In genomic region chr2:127157114-127157513, GRCh38 we compare ENCODE assay signal across 18 cellular contexts. TPM values are rescaled to one million over a fixed set of nuclear protein-coding genes. Genes with fewer than 3 reads are reported as not detected.
DNase-seq lines count a peak whose midpoint lies in the region; ATAC-seq, FAIRE-seq and TF ChIP-seq lines count a peak whose summit lies in the region.
"Had no signal": no experiment of that assay in that cellular context is flagged by ENCODE, and none has a peak within 500 bp of the region (broad histone marks: within the 10 kb centered on the region; RNA-seq: fewer than 3 reads in every experiment).

No MANE protein-coding gene starts in this region.

- H3K27me3 Mint-ChIP-seq in activated CD8-positive, alpha-beta T cell treated with anti-CD3 and anti-CD28 coated beads, Interleukin-2, amount 10 ng/mL, durations not matched to agents 7 days and 5 days (ENCODE audit: low read depth), result peaks cover 2% of the 10 kb centered on the region

- H3K36me3 Mint-ChIP-seq in activated CD8-positive, alpha-beta T cell treated with anti-CD3 and anti-CD28 coated beads, Interleukin-2, amount 10 ng/mL, durations not matched to agents 7 days and 5 days (ENCODE audit: low read depth), result no peaks in the 10 kb centered on the region

- H3K4me3 Mint-ChIP-seq in activated CD8-positive, alpha-beta T cell treated with anti-CD3 and anti-CD28 coated beads, Interleukin-2, amount 10 ng/mL, durations not matched to agents 7 days and 5 days, result no peak overlapping the region
- H3K4me3 Mint-ChIP-seq: H9 had no signal

- peaks cover 20 to 44% of the 10 kb centered on the region in 2 donors for H3K4me1 ChIP-seq in gastrocnemius medialis
- H3K4me1 ChIP-seq: BE2C had no signal

- no peaks in the 10 kb centered on the region for H3K27me3 ChIP-seq in gastrocnemius medialis
- H3K27me3 ChIP-seq: BE2C had no signal

- in situ Hi-C loops in gastrocnemius medialis (cut with MboI; ENCODE audit: low sequenced_read_pairs in 4 of 4), result loop anchor here in 1 of 4 donors (10.0 kb wide), 1 partner anchor 92 kb away; no protein-coding TSS in a partner anchor

- no peak overlapping the region for H3K4me3 ChIP-seq in gastrocnemius medialis

- H3K9me3 Mint-ChIP-seq in activated CD8-positive, alpha-beta T cell treated with anti-CD3 and anti-CD28 coated beads, Interleukin-2, amount 10 ng/mL, durations not matched to agents 7 days and 5 days (ENCODE audit: insufficient read depth), result no peaks in the 10 kb centered on the region

- no peak for TF ChIP-seq POLR2A in gastrocnemius medialis (IDR thresholded peaks at IDR 0.05)
- TF ChIP-seq POLR2A in GM12892 (IDR thresholded peaks at IDR 0.05; ENCODE audit: low read depth, low read length), result no peak

- FAIRE-seq in urothelium cell line (lab: Jason Lieb, UNC), result peak; percentile 9
- FAIRE-seq in GM12892 (lab: Jason Lieb, UNC), result no peak

- no peaks in the 10 kb centered on the region for H3K9me3 ChIP-seq in gastrocnemius medialis
- H3K9me3 ChIP-seq: BE2C had no signal

- ATAC-seq in left lobe of liver, result no peak
- no peak for ATAC-seq in gastrocnemius medialis
- ATAC-seq in GM21825 (IDR thresholded peaks at IDR 0.05; ENCODE audit: unreplicated experiment), result no peak
- ATAC-seq in activated CD8-positive, alpha-beta T cell treated with anti-CD3 and anti-CD28 coated beads, Interleukin-2, amount 10 ng/mL, durations not matched to agents 7 days and 5 days, result no peak

- DNase-seq in activated effector memory CD4-positive, alpha-beta T cell treated with anti-CD3 and anti-CD28 coated beads, Interleukin-2, amount 50 U/mL, for 16 hours, result peak; percentile 6
- DNase-seq in activated effector memory CD4-positive, alpha-beta T cell treated with Interleukin-2 at 50 U/mL for 16 hours, result no peak
- DNase-seq in left lobe of liver (ENCODE audit: low spot score) (peak; percentile 11), gastrocnemius medialis (no peak), urothelium cell line (ENCODE audit: low spot score) (no peak), GM12892 (ENCODE audit: insufficient read length) (no peak)
- no peak for DNase-seq in activated CD8-positive, alpha-beta T cell treated with anti-CD3 and anti-CD28 coated beads, Interleukin-2, amount 10 ng/mL, durations not matched to agents 7 days and 5 days
- DNase-seq: DMS79 treated with DMSO at 0.1 percent for 48 hours, IMR-90, Kasumi-1, MM.1S, NCI-H1092 treated with DMSO at 0.1 percent for 48 hours, NCI-H1694, NCI-H510A treated with DMSO at 0.1 percent for 48 hours had no signal

- H3K27ac ChIP-seq in gastrocnemius medialis, result peak overlapping the region; percentile 58 to 99 (median 77)
- H3K27ac ChIP-seq: 22Rv1 had no signal

- POLR2A ChIA-PET in activated CD8-positive, alpha-beta T cell treated with anti-CD3 and anti-CD28 coated beads, Interleukin-2, amount 10 ng/mL, durations not matched to agents 7 days and 5 days (lab: Charles Lee), result no interaction called here

- intact Hi-C loops in gastrocnemius medialis (cut with DNase I; ENCODE audit: low total_unique reads), result no loop called here

- CTCF ChIA-PET in activated CD8-positive, alpha-beta T cell treated with anti-CD3 and anti-CD28 coated beads, Interleukin-2, amount 10 ng/mL, durations not matched to agents 7 days and 5 days (lab: Charles Lee), result no interaction called here

- H3K27ac Mint-ChIP-seq in activated CD8-positive, alpha-beta T cell treated with anti-CD3 and anti-CD28 coated beads, Interleukin-2, amount 10 ng/mL, durations not matched to agents 7 days and 5 days, result no peak overlapping the region

- TF ChIP-seq CTCF in gastrocnemius medialis (IDR thresholded peaks at IDR 0.05 in 4 of 5, conservative IDR thresholded peaks at IDR 0.05 in 1 of 5), result no peak

- no peaks in the 10 kb centered on the region for H3K4me1 Mint-ChIP-seq in activated CD8-positive, alpha-beta T cell treated with anti-CD3 and anti-CD28 coated beads, Interleukin-2, amount 10 ng/mL, durations not matched to agents 7 days and 5 days (ENCODE audit: low read depth)

- H3K36me3 ChIP-seq in gastrocnemius medialis, result no peaks in the 10 kb centered on the region
- H3K36me3 ChIP-seq: BE2C had no signal

RNA-seq across cellular contexts. Expression of gene BIN1, which starts 50.2 kb away (rescaled TPM):
- total RNA-seq in left lobe of liver (28.6 TPM), gastrocnemius medialis (1,000 to 10,000 TPM; 1,150 to 2,167 (median 1,736) TPM)
- 7.0 TPM for polyA plus RNA-seq in GM12892 (2012; ENCODE audit: missing spikeins)
- total RNA-seq in activated CD8-positive, alpha-beta T cell treated with anti-CD3 and anti-CD28 coated beads, Interleukin-2, amount 10 ng/mL, durations not matched to agents 7 days and 5 days, result 100 to 1,000 TPM; 125 to 127 TPM

Comparison
In these comparisons a context has a peak if more than half of its experiments do, and no peak if none do; other contexts are left out.
1. DNase-seq: peak in activated effector memory CD4-positive, alpha-beta T cell treated with anti-CD3 and anti-CD28 coated beads, Interleukin-2, amount 50 U/mL, for 16 hours (single experiment) and left lobe of liver (single experiment); none in activated effector memory CD4-positive, alpha-beta T cell treated with Interleukin-2 at 50 U/mL for 16 hours (single experiment), gastrocnemius medialis (0 of 2), urothelium cell line (single experiment), GM12892 (single experiment) and activated CD8-positive, alpha-beta T cell treated with anti-CD3 and anti-CD28 coated beads, Interleukin-2, amount 10 ng/mL, durations not matched to agents 7 days and 5 days (single experiment).
2. RNA of gene BIN1, which starts 50.2 kb away (total RNA-seq): 1,150 to 2,167 TPM in gastrocnemius medialis; 125 to 127 TPM in activated CD8-positive, alpha-beta T cell treated with anti-CD3 and anti-CD28 coated beads, Interleukin-2, amount 10 ng/mL, durations not matched to agents 7 days and 5 days and 28.6 TPM in left lobe of liver (single experiment); every median in the first group is over 4 times any median in the second.